In genomic region chr1:40257688-40258444, GRCh38 we compare ENCODE assay signal across 8 cellular contexts. TPM values are rescaled to one million over a fixed set of nuclear protein-coding genes. Genes with fewer than 3 reads are reported as not detected.
A peak's percentile ranks its signal among the peaks of the same experiment; 100 is the strongest.
DNase-seq lines count a peak whose midpoint lies in the region; TF ChIP-seq lines count a peak whose summit lies in the region.

Gene ZMPSTE24, plus strand, starts transcription at chr1:40258236. Its CDS starts 36 bp downstream, at chr1:40258272.

- no peaks in the 10 kb centered on the region for H4K20me1 ChIP-seq in SK-N-SH (ENCODE audit: insufficient read depth)

- H3K9ac ChIP-seq in SK-N-SH: peak within 1 kb of the TSS; percentile 99

- peak within 1 kb of the TSS; percentile 75 to 93 for H3K4me3 ChIP-seq in SK-N-SH (ENCODE audit: low read depth in 2 of 2, low read length in 1 of 2)

- peak; percentile 90 for DNase-seq in GM04503 (ENCODE audit: low read depth)
- DNase-seq in HFFc6: peak; percentile 99
- peak; percentile 89 for DNase-seq in NCI-H1048 (lab: John Stamatoyannopoulos, UW)
- peak; percentile 88 for DNase-seq in SK-N-SH
- peak; percentile 95 for DNase-seq in activated naive CD4-positive, alpha-beta T cell treated with anti-CD3 and anti-CD28 coated beads, Interleukin-2, amount 50 U/mL, for 16 hours
- DNase-seq in germinal center (ENCODE audit: low spot score): peak; percentile 91
- DNase-seq in non-pigmented ciliary epithelial cell (ENCODE audit: low read depth): peak; percentile 89
- DNase-seq in superior temporal gyrus (ENCODE audit: extremely low spot score): peak; percentile 98

- H3K27me3 Mint-ChIP-seq in HFFc6 (ENCODE audit: insufficient read depth): peaks cover 2% of the 10 kb centered on the region; the same call in 1 of the 2 replicates

- POLR2A ChIA-PET in SK-N-SH (lab: Yijun Ruan, JAX): interaction anchor here (0.7 to 1.0 kb wide), 2 partner anchors 96 to 125 kb away, joined by 3 to 4 read pairs; partner anchors contain the start of gene RLF

- TF ChIP-seq CTCF in HFFc6 (IDR thresholded peaks at IDR 0.05) (no peak), SK-N-SH (IDR thresholded peaks at IDR 0.05) (no peak)

- no peaks in the 10 kb centered on the region for H3K9me2 ChIP-seq in SK-N-SH

- H3K4me1 ChIP-seq in SK-N-SH (ENCODE audit: control insufficient read depth in 1 of 2, insufficient read depth in 2 of 2, low read depth in 1 of 2, low read length in 1 of 2): peaks cover 10 to 11% of the 10 kb centered on the region in 2 experiments; a peak in 3 of 4 replicates

- H3K4me1 Mint-ChIP-seq in HFFc6 (ENCODE audit: low read depth): peaks cover 28% of the 10 kb centered on the region

- peak in 1 of 2 experiments; percentile 59; a peak in 2 of 4 replicates for TF ChIP-seq EP300 in SK-N-SH (IDR thresholded peaks at IDR 0.05; ENCODE audit: borderline replicate concordance in 1 of 2, low read depth in 1 of 2, low read length in 1 of 2)

- no peaks in the 10 kb centered on the region for H3K27me3 ChIP-seq in SK-N-SH (ENCODE audit: insufficient read depth)

- H3K27ac Mint-ChIP-seq in HFFc6: peak within 1 kb of the TSS; percentile 99

- H3K79me2 ChIP-seq in SK-N-SH (ENCODE audit: insufficient read depth): peaks cover 75% of the 10 kb centered on the region

- peaks cover 12% of the 10 kb centered on the region for H3K36me3 Mint-ChIP-seq in HFFc6 (ENCODE audit: low read depth)

- WGBS in SK-N-SH (ENCODE audit: low lambda C conversion rate): 3% methylated on average over 34 of the region's 48 CpGs

- peaks cover 9% of the 10 kb centered on the region for H3F3A ChIP-seq in SK-N-SH (replicated peaks; ENCODE audit: insufficient read depth)

- H3K4me3 Mint-ChIP-seq in HFFc6: peak within 1 kb of the TSS; percentile 96

- CTCF ChIA-PET in SK-N-SH (lab: Yijun Ruan, JAX): interaction anchor here (1.0 to 2.1 kb wide), 3 partner anchors 20 to 105 kb away, joined by 3 to 6 read pairs (median 5); no protein-coding TSS in a partner anchor

- H2AFZ ChIP-seq in SK-N-SH (ENCODE audit: low read depth): peak within 1 kb of the TSS; percentile 94

- peak within 1 kb of the TSS; percentile 96 to 99 for H3K27ac ChIP-seq in SK-N-SH (ENCODE audit: low read depth in 2 of 2, low read length in 1 of 2)

- no peak for TF ChIP-seq RAD21 in SK-N-SH (IDR thresholded peaks at IDR 0.05; ENCODE audit: low read length)

- H3K9me3 ChIP-seq in SK-N-SH: no peaks in the 10 kb centered on the region

- peak within 1 kb of the TSS; percentile 88 for H3K4me2 ChIP-seq in SK-N-SH

- H3K9me3 Mint-ChIP-seq in HFFc6: no peaks in the 10 kb centered on the region

- peaks cover 22 to 34% of the 10 kb centered on the region in 2 experiments for H3K36me3 ChIP-seq in SK-N-SH (replicated peaks in 1 of 2; ENCODE audit: control insufficient read depth in 1 of 2, insufficient read depth in 2 of 2, low read length in 1 of 2)

TF ChIP-seq in SK-N-SH, 30 proteins besides CTCF, POLR2A, EP300 and RAD21 (continues in another document):
- TF ChIP-seq TEAD4 (IDR thresholded peaks at IDR 0.05; ENCODE audit: borderline replicate concordance, insufficient read depth) (no peak), USF1 (IDR thresholded peaks at IDR 0.05; ENCODE audit: borderline replicate concordance, low read depth) (peak; percentile 35; the same call in 1 of the 2 replicates), FOSL2 (IDR thresholded peaks at IDR 0.05; ENCODE audit: borderline replicate concordance, low read depth) (no peak; the same call in 1 of the 2 replicates), TCF12 (IDR thresholded peaks at IDR 0.05) (peak; percentile 32; the same call in 1 of the 2 replicates), SMC3 (IDR thresholded peaks at IDR 0.05; ENCODE audit: low read depth, low read length) (no peak; the same call in 1 of the 2 replicates), ELF1 (IDR thresholded peaks at IDR 0.05) (peak; percentile 80), NFIC (IDR thresholded peaks at IDR 0.05; ENCODE audit: borderline replicate concordance) (0 out of 2 replicates have a peak, but pooled peaks have one; percentile 16), CHD2 (IDR thresholded peaks at IDR 0.05; ENCODE audit: low read length, partially characterized antibody) (peak; percentile 92), ZBTB33 (IDR thresholded peaks at IDR 0.05; ENCODE audit: borderline replicate concordance, low read depth) (no peak), JUND (IDR thresholded peaks at IDR 0.05) (no peak; the same call in 1 of the 2 replicates), FOXM1 (IDR thresholded peaks at IDR 0.05; ENCODE audit: low read depth) (no peak), RXRA (IDR thresholded peaks at IDR 0.05; ENCODE audit: borderline replicate concordance, low read depth) (no peak), POLR2AphosphoS5 (IDR thresholded peaks at IDR 0.05; ENCODE audit: low read depth, low read length) (peak; percentile 86), MAX (IDR thresholded peaks at IDR 0.05; ENCODE audit: low read depth) (peak; percentile 89), YY1 (IDR thresholded peaks at IDR 0.05; ENCODE audit: low read depth) (peak; percentile 58), GABPA (IDR thresholded peaks at IDR 0.05; ENCODE audit: low read depth) (peak; percentile 96), TAF1 (IDR thresholded peaks at IDR 0.05; ENCODE audit: borderline replicate concordance, low read depth, low read length) (peak; percentile 81), IRF3 (IDR thresholded peaks at IDR 0.05; ENCODE audit: low read depth, low read length) (peak; percentile 7; the same call in 1 of the 2 replicates), PBX3 (IDR thresholded peaks at IDR 0.05) (peak; percentile 33; the same call in 1 of the 2 replicates), SIN3A (IDR thresholded peaks at IDR 0.05; ENCODE audit: borderline replicate concordance, low read depth, low read length) (peak; percentile 98), EZH2phosphoT487 (IDR thresholded peaks at IDR 0.05; ENCODE audit: borderline replicate concordance, low read depth) (no peak)

RNA-seq across cellular contexts. Expression of gene ZMPSTE24, which starts in this region (rescaled TPM):
- 10 to 100 TPM; 66.4 to 79.3 (median 78.3) TPM for total RNA-seq in HFFc6 (2021; fragmentation: NEBNext Ultra II Directional; extraction: Animal tissue kit (Norgen Biotek cat#: 25700))
- 13.7 and 15.4 TPM in 2 replicates for polyA plus RNA-seq in SK-N-SH (2012; rRNA removed)
- 20.1 and 25.0 TPM in 2 replicates for polyA plus RNA-seq in SK-N-SH (2012; cell fraction: cytosol; rRNA removed)
- polyA plus RNA-seq in SK-N-SH (2012; cell fraction: nucleus; rRNA removed): 6.2 and 10.8 TPM in 2 replicates

Comparison
In these comparisons a context has a peak if more than half of its experiments do, and no peak if none do; other contexts are left out.
1. Peak in every context shown above with its lines: DNase-seq, H3K4me3 ChIP-seq and H3K27ac ChIP-seq.